In genomic region chr19:11050323-11051114, GRCh38 we compare ENCODE assay signal across 19 cellular contexts. TPM values are rescaled to one million over a fixed set of nuclear protein-coding genes. Genes with fewer than 3 reads are reported as not detected.
A peak's percentile ranks its signal among the peaks of the same experiment; 100 is the strongest.
DNase-seq lines count a peak whose midpoint lies in the region; ATAC-seq and TF ChIP-seq lines count a peak whose summit lies in the region.
"Had no signal": no experiment of that assay in that cellular context is flagged by ENCODE, and none has a peak within 500 bp of the region (broad histone marks: within the 10 kb centered on the region; RNA-seq: fewer than 3 reads in every experiment).

No MANE protein-coding gene starts in this region.

- WGBS in upper lobe of left lung, 2 donors = 81 to 100% methylated on average over 1 to 9 of the region's 9 CpGs

- H4K20me1 ChIP-seq in OCI-LY7 (ENCODE audit: insufficient read depth, low read length) = peaks cover 8% of the 10 kb centered on the region; the same call in 1 of the 2 replicates

- POLR2A ChIA-PET in OCI-LY7 (lab: Charles Lee) = interaction anchor here (0.9 kb wide), 2 partner anchors 38 to 47 kb away, joined by 3 to 4 read pairs; partner anchors contain the start of gene LDLR

- no peaks in the 10 kb centered on the region for H3K27me3 ChIP-seq in lower lobe of right lung (ENCODE audit: low read depth)
- no peaks in the 10 kb centered on the region for H3K27me3 ChIP-seq in upper lobe of left lung
- H3K27me3 ChIP-seq in HAP-1 (ENCODE audit: low read depth) = no peaks in the 10 kb centered on the region

- H3K4me1 ChIP-seq in OCI-LY7 (ENCODE audit: insufficient read depth, low read length, poor library complexity, severe bottlenecking) (peaks cover 83% of the 10 kb centered on the region), lower lobe of right lung (peaks cover 17% of the 10 kb centered on the region), upper lobe of left lung (peaks cover 7 to 11% (median 9%) of the 10 kb centered on the region in 4 donors), HAP-1 (no peaks in the 10 kb centered on the region)

- H2AFZ ChIP-seq in OCI-LY7 (ENCODE audit: low read length) = no peak overlapping the region

- ATAC-seq in Right ventricle myocardium superior (ENCODE audit: poor library complexity) = peak; percentile 56
- ATAC-seq in left cardiac atrium = no peak
- peak; percentile 11 to 18 for ATAC-seq in lower lobe of right lung
- peak in 1 of 2 donors; percentile 34 for ATAC-seq in upper lobe of left lung (ENCODE audit: low FRiP score in 2 of 2)
- ATAC-seq in HG02938 (IDR thresholded peaks at IDR 0.05; ENCODE audit: unreplicated experiment) = no peak

- TF ChIP-seq CTCF in OCI-LY7 (conservative IDR thresholded peaks at IDR 0.05; ENCODE audit: low read length) (no peak), lower lobe of right lung (IDR thresholded peaks at IDR 0.05) (no peak), upper lobe of left lung (IDR thresholded peaks at IDR 0.05) (no peak), GM20000 (IDR thresholded peaks at IDR 0.05; ENCODE audit: extremely low read depth, missing control alignments) (no peak)

- peaks cover 30% of the 10 kb centered on the region; the same call in 1 of the 2 replicates for H3K79me2 ChIP-seq in OCI-LY7 (ENCODE audit: insufficient read depth, low read depth, low read length)

- H3K27ac ChIP-seq in OCI-LY7 (ENCODE audit: low read depth, low read length, poor library complexity, severe bottlenecking) (peak overlapping the region; percentile 91), lower lobe of right lung (no peak overlapping the region), upper lobe of left lung (peak overlapping the region in 3 of 4 donors; percentile 10 to 58 (median 54))
- H3K27ac ChIP-seq: SK-N-MC had no signal

- in situ Hi-C loops in HAP-1 (cut with MboI; ENCODE audit: low sequenced_read_pairs) = no loop called here

- DNase-seq in Right ventricle myocardium superior (no peak), left cardiac atrium (no peak), OCI-LY7 (ENCODE audit: low spot score) (no peak), lower lobe of right lung (no peak), upper lobe of left lung (no peak), GM20000 (ENCODE audit: low spot score) (no peak), HAP-1 (ENCODE audit: low spot score in 2 of 2) (no peak)
- DNase-seq: activated gamma-delta T cell treated with Interleukin-2 at 50 U/mL for 16 hours; aorta; Calu3; foreskin melanocyte; kidney glomerular epithelial cell; NCI-H2107; NCI-H524 treated with DMSO at 0.1 percent for 48 hours; occipital lobe; OCI-M1; stimulated activated CD4-positive, alpha-beta T cell treated with anti-CD3 and anti-CD28 coated beads, Interleukin-4, amount 100 ng/mL, for 1 hour had no signal

- CTCF ChIA-PET in OCI-LY7 (lab: Charles Lee; ENCODE audit: unreplicated experiment) = no interaction called here

- H3K9me2 ChIP-seq in OCI-LY7 (ENCODE audit: insufficient read depth, low read length) = no peaks in the 10 kb centered on the region

- H3K4me3 ChIP-seq in OCI-LY7 (ENCODE audit: low read depth, low read length, poor library complexity, severe bottlenecking) (no peak overlapping the region), lower lobe of right lung (no peak overlapping the region), upper lobe of left lung (no peak overlapping the region), HAP-1 (no peak overlapping the region)
- H3K4me3 ChIP-seq: SK-N-MC had no signal

- H3K36me3 ChIP-seq in OCI-LY7 (ENCODE audit: insufficient read depth, low read length) = peaks cover 85% of the 10 kb centered on the region
- H3K36me3 ChIP-seq in lower lobe of right lung = peaks cover 38% of the 10 kb centered on the region
- peaks cover 0 to 38% (median 13%) of the 10 kb centered on the region in 4 donors for H3K36me3 ChIP-seq in upper lobe of left lung
- H3K36me3 ChIP-seq in HAP-1 (replicated peaks) = peaks cover 29% of the 10 kb centered on the region

- no TSS peak for BruUV-seq in OCI-LY7 (replicated peaks; lab: Mats Ljungman, UMichigan)

- no peak for TF ChIP-seq POLR2A in upper lobe of left lung (IDR thresholded peaks at IDR 0.05)

- TF ChIP-seq EP300 in upper lobe of left lung (IDR thresholded peaks at IDR 0.05) = no peak

- intact Hi-C loops in Right ventricle myocardium superior (cut with DNase I) (no loop called here), left cardiac atrium (cut with DNase I) (no loop called here), OCI-LY7 (cut with micrococcal nuclease; ENCODE audit: unreplicated experiment) (no loop called here), lower lobe of right lung (cut with DNase I) (no loop called here)

- no peaks in the 10 kb centered on the region for H3K9me3 ChIP-seq in OCI-LY7 (ENCODE audit: low read length)
- H3K9me3 ChIP-seq in lower lobe of right lung = no peaks in the 10 kb centered on the region
- no peaks in the 10 kb centered on the region for H3K9me3 ChIP-seq in upper lobe of left lung
- no peaks in the 10 kb centered on the region for H3K9me3 ChIP-seq in HAP-1

- peak overlapping the region; percentile 71 for H3K4me2 ChIP-seq in OCI-LY7 (ENCODE audit: low read length)

RNA-seq across cellular contexts. Expression of gene LDLR, which starts 38.7 kb away (rescaled TPM):
- total RNA-seq in Right ventricle myocardium superior (9.8 TPM), left cardiac atrium (10 to 100 TPM; 24.4 to 80.0 TPM), OCI-LY7 (2022) (99.1 and 101 TPM in 2 replicates), lower lobe of right lung (147 TPM), upper lobe of left lung (100 to 1,000 TPM; 204 to 493 (median 234) TPM)
- total RNA-seq in OCI-LY7 (2014; rRNA removed; shearing (Covaris generic)) = 61.8 and 88.3 TPM in 2 replicates

Comparison
In these comparisons a context has a peak if more than half of its experiments do, and no peak if none do; other contexts are left out.
1. ATAC-seq: peak in Right ventricle myocardium superior (single experiment) and lower lobe of right lung (2 of 2); none in left cardiac atrium (0 of 2) and HG02938 (single experiment).